Comparison of ENCODE assay signal across 19 cellular contexts in genomic region chr16:3599922-3600321, GRCh38. TPM values are rescaled to one million over a fixed set of nuclear protein-coding genes. Genes with fewer than 3 reads are reported as not detected.
DNase-seq lines count a peak whose midpoint lies in the region; TF ChIP-seq lines count a peak whose summit lies in the region.
"Had no signal": no experiment of that assay in that cellular context is flagged by ENCODE, and none has a peak within 500 bp of the region (broad histone marks: within the 10 kb centered on the region; RNA-seq: fewer than 3 reads in every experiment).

No MANE protein-coding gene starts in this region.

- H3K79me1 ChIP-seq in mesendoderm (ENCODE audit: low read length), result no peaks in the 10 kb centered on the region

- intact Hi-C loops in esophagus squamous epithelium (cut with DNase I), result no loop called here

- H3K4me3 ChIP-seq in HEK293 (ENCODE audit: low read depth, low read length) (no peak overlapping the region), endodermal cell (ENCODE audit: low read length) (peak overlapping the region; percentile 57), mesendoderm (ENCODE audit: low read length) (peak overlapping the region; percentile 19), esophagus squamous epithelium (no peak overlapping the region)
- H3K4me3 ChIP-seq: HAP-1 had no signal

- no peak overlapping the region for H3K23ac ChIP-seq in mesendoderm (ENCODE audit: low read length)

- H3K4me2 ChIP-seq in mesendoderm (ENCODE audit: low read length), result no peak overlapping the region

- H3K27ac ChIP-seq in HEK293 (ENCODE audit: extremely low read depth, low read depth, low read length), result no peak overlapping the region
- H3K27ac ChIP-seq in endodermal cell (ENCODE audit: low read depth, low read length), result no peak overlapping the region
- no peak overlapping the region for H3K27ac ChIP-seq in mesendoderm (ENCODE audit: low read depth, low read length)
- no peak overlapping the region for H3K27ac ChIP-seq in esophagus squamous epithelium
- H3K27ac ChIP-seq: C4-2B, HL-60 had no signal

- H3K79me2 ChIP-seq in mesendoderm (ENCODE audit: control insufficient read depth, insufficient read depth, low read length), result no peaks in the 10 kb centered on the region

- no peak overlapping the region for H3K56ac ChIP-seq in mesendoderm (ENCODE audit: low read length)

- H2AK5ac ChIP-seq in mesendoderm (ENCODE audit: low read length), result no peak overlapping the region

- H3K18ac ChIP-seq in mesendoderm (ENCODE audit: low read length), result no peak overlapping the region

- TF ChIP-seq POLR2A in esophagus squamous epithelium (IDR thresholded peaks at IDR 0.05), result no peak

- no peaks in the 10 kb centered on the region for H3K27me3 Mint-ChIP-seq in endodermal cell (ENCODE audit: insufficient read depth)
- H3K27me3 Mint-ChIP-seq: CD4-positive, alpha-beta T cell had no signal

- no peak overlapping the region for H2BK5ac ChIP-seq in mesendoderm (ENCODE audit: low read length)

- 93 to 96% methylated on average over 4 of the region's 4 CpGs for WGBS in endodermal cell (ENCODE audit: insufficient coverage in 1 of 2, insufficient read length in 1 of 2), 2 experiments
- WGBS in mesendoderm (ENCODE audit: extremely low coverage, insufficient coverage, low lambda C conversion rate), result no CpG with 5 or more reads among the region's 4 CpGs
- 100% methylated on average over 1 to 4 of the region's 4 CpGs for WGBS in esophagus squamous epithelium, 2 donors

- no peaks in the 10 kb centered on the region for H3K27me3 ChIP-seq in endodermal cell (ENCODE audit: control insufficient read depth, insufficient read depth, low read length, poor library complexity, severe bottlenecking)
- no peaks in the 10 kb centered on the region for H3K27me3 ChIP-seq in mesendoderm (ENCODE audit: insufficient read depth, low read length, poor library complexity)
- no peaks in the 10 kb centered on the region for H3K27me3 ChIP-seq in esophagus squamous epithelium

- DNase-seq in endodermal cell (no peak), mesendoderm (peak; percentile 22), OCI-M1 (lab: John Stamatoyannopoulos, UW) (no peak), AML-193 (lab: John Stamatoyannopoulos, UW) (no peak), esophagus squamous epithelium (lab: John Stamatoyannopoulos, UW) (no peak)
- DNase-seq: ACHN; CD4-positive, alpha-beta T cell; DMS153; DMS79; GDM1; GOT3; HFFc6; IMR-90; KBM-7 had no signal

- no peaks in the 10 kb centered on the region for H3K4me1 Mint-ChIP-seq in endodermal cell

- no peak overlapping the region for H3K9ac ChIP-seq in endodermal cell (ENCODE audit: extremely low read depth, low read length, poor library complexity, severe bottlenecking)
- no peak overlapping the region for H3K9ac ChIP-seq in mesendoderm (ENCODE audit: low read length)

- no peak overlapping the region for H3K27ac Mint-ChIP-seq in endodermal cell
- H3K27ac Mint-ChIP-seq: CD4-positive, alpha-beta T cell; HFFc6 had no signal

- TF ChIP-seq CTCF in HEK293 (tag by site-specific recombination; IDR thresholded peaks at IDR 0.05), result no peak
- TF ChIP-seq CTCF in endodermal cell (conservative IDR thresholded peaks at IDR 0.05), result no peak
- TF ChIP-seq CTCF in esophagus squamous epithelium (IDR thresholded peaks at IDR 0.05), result no peak

- no peak overlapping the region for H3K4me3 Mint-ChIP-seq in endodermal cell
- H3K4me3 Mint-ChIP-seq: CD4-positive, alpha-beta T cell; HFFc6 had no signal

- H3K9me3 Mint-ChIP-seq in endodermal cell, result peaks cover 31% of the 10 kb centered on the region
- H3K9me3 Mint-ChIP-seq: CD4-positive, alpha-beta T cell; HFFc6 had no signal

- H3K36me3 ChIP-seq in HEK293 (ENCODE audit: control insufficient read depth in 2 of 2, insufficient read depth in 1 of 2, low read length in 2 of 2), result peaks cover 3 to 88% of the 10 kb centered on the region in 2 experiments; a peak in 2 of 3 replicates
- H3K36me3 ChIP-seq in endodermal cell (ENCODE audit: control insufficient read depth, insufficient read depth, low read length), result peaks cover 52% of the 10 kb centered on the region
- peaks cover 8% of the 10 kb centered on the region for H3K36me3 ChIP-seq in mesendoderm (ENCODE audit: control insufficient read depth, insufficient read depth, low read length)
- peaks cover 0 to 81% (median 5%) of the 10 kb centered on the region in 3 donors for H3K36me3 ChIP-seq in esophagus squamous epithelium

- H4K5ac ChIP-seq in mesendoderm (ENCODE audit: low read length), result no peak overlapping the region

- H3K9me3 ChIP-seq in HEK293 (ENCODE audit: control insufficient read depth, insufficient read depth, low read depth, low read length) (no peaks in the 10 kb centered on the region), endodermal cell (ENCODE audit: control insufficient read depth, low read length) (peaks cover 28% of the 10 kb centered on the region), esophagus squamous epithelium (no peaks in the 10 kb centered on the region)

- no peak overlapping the region for H2BK15ac ChIP-seq in mesendoderm (replicated peaks; ENCODE audit: low read depth)

- H3K4me1 ChIP-seq in HEK293 (ENCODE audit: control insufficient read depth, insufficient read depth, low read length) (no peaks in the 10 kb centered on the region), endodermal cell (ENCODE audit: control insufficient read depth, insufficient read depth, low read length) (no peaks in the 10 kb centered on the region), mesendoderm (ENCODE audit: control insufficient read depth, low read depth, low read length) (no peaks in the 10 kb centered on the region), esophagus squamous epithelium (no peaks in the 10 kb centered on the region)
- H3K4me1 ChIP-seq: HAP-1 had no signal

- H4K8ac ChIP-seq in mesendoderm (ENCODE audit: low read depth, low read length), result no peak overlapping the region

- H2BK120ac ChIP-seq in mesendoderm (ENCODE audit: low read depth, low read length), result no peak overlapping the region

- CTCF ChIA-PET in HEK293 (lab: Yijun Ruan, JAX), result no interaction called here

- POLR2A ChIA-PET in HEK293 (lab: Yijun Ruan, JAX), result interaction anchor here (0.6 kb wide), 1 partner anchor 282 kb away, joined by 3 read pairs; no protein-coding TSS in a partner anchor

- no peak overlapping the region for H3K4ac ChIP-seq in mesendoderm (ENCODE audit: low read depth, low read length)

- H3K36me3 Mint-ChIP-seq in endodermal cell (ENCODE audit: low read depth), result peaks cover 77% of the 10 kb centered on the region

TF ChIP-seq in HEK293, 187 proteins besides CTCF, POLR2A, EP300 and RAD21:
- TF ChIP-seq SETDB1 (IDR thresholded peaks at IDR 0.05; ENCODE audit: insufficient read length, low read length) (peak; percentile 28), ZNF555 (tag by site-specific recombination; conservative IDR thresholded peaks at IDR 0.05) (no peak)

RNA-seq across cellular contexts. Expression of gene SLX4, which starts 11.5 kb away (rescaled TPM):
- total RNA-seq in endodermal cell (10 to 100 TPM; 11.0 to 15.9 TPM), esophagus squamous epithelium (1 to 10 TPM; 3.1 to 5.6 (median 3.9) TPM)
- polyA plus RNA-seq in endodermal cell (2013, experiment 1 of 2), result 11.0 TPM
- polyA plus RNA-seq in endodermal cell (2013, experiment 2 of 2), result 11.3 TPM
- 4.6 TPM for polyA plus RNA-seq in mesendoderm (2013, experiment 1 of 2)
- 4.7 TPM for polyA plus RNA-seq in mesendoderm (2013, experiment 2 of 2)

RNA-seq across cellular contexts. Expression of gene NLRC3, which starts 22.7 kb away (rescaled TPM):
- total RNA-seq in endodermal cell (under 1 TPM; 0.11 to 0.18 TPM), esophagus squamous epithelium (1 to 10 TPM in 3 of 4 donors, under 1 TPM in 1; 0.70 to 4.0 (median 1.8) TPM)
- 0.14 TPM for polyA plus RNA-seq in endodermal cell (2013, experiment 1 of 2)
- polyA plus RNA-seq in endodermal cell (2013, experiment 2 of 2), result 0.04 TPM
- 0.25 TPM for polyA plus RNA-seq in mesendoderm (2013, experiment 1 of 2)
- polyA plus RNA-seq in mesendoderm (2013, experiment 2 of 2), result 0.20 TPM
- total RNA-seq: HFFc6, IMR-90 had no signal
- polyA plus RNA-seq: BJ, IMR-90 had no signal

RNA-seq across cellular contexts. Expression of gene DNASE1, which starts 54.6 kb away (rescaled TPM):
- total RNA-seq in endodermal cell (10 to 100 TPM; 31.2 to 32.2 TPM), esophagus squamous epithelium (10 to 100 TPM in 2 of 4 donors, 1 to 10 TPM in 2; 5.7 to 13.4 (median 9.9) TPM)
- 20.6 TPM for polyA plus RNA-seq in endodermal cell (2013, experiment 1 of 2)
- polyA plus RNA-seq in endodermal cell (2013, experiment 2 of 2), result 18.7 TPM
- 3.8 TPM for polyA plus RNA-seq in mesendoderm (2013, experiment 1 of 2)
- 3.6 TPM for polyA plus RNA-seq in mesendoderm (2013, experiment 2 of 2)

Comparison
In these comparisons a context has a peak if more than half of its experiments do, and no peak if none do; other contexts are left out.
1. H3K4me3 ChIP-seq: peak in endodermal cell (single experiment) and mesendoderm (single experiment); none in HEK293 (single experiment) and esophagus squamous epithelium (0 of 4).